Comparison of ENCODE assay signal across 12 cellular contexts in genomic region chr3:14531856-14532395, GRCh38. TPM values are rescaled to one million over a fixed set of nuclear protein-coding genes. Genes with fewer than 3 reads are reported as not detected.
"Had no signal": no experiment of that assay in that cellular context is flagged by ENCODE, and none has a peak within 500 bp of the region (broad histone marks: within the 10 kb centered on the region; RNA-seq: fewer than 3 reads in every experiment).

No MANE protein-coding gene starts in this region.

- H3K9me3 ChIP-seq: pancreas, transverse colon had no signal

- H3K4me1 ChIP-seq: pancreas had no signal

- H3K27me3 ChIP-seq: pancreas, transverse colon had no signal

- H3K4me1 Mint-ChIP-seq: activated CD4-positive, alpha-beta T cell treated with anti-CD3 and anti-CD28 coated beads, Interleukin-2, amount 10 ng/mL, durations not matched to agents 24 days and 14 days; stimulated activated naive B cell treated with anti-CD40 and anti-IgM and Interleukin-4, amounts not matched to agents 10 μg/mL and 1 μg/mL and 100 μg/mL, for 72 hours had no signal

- FAIRE-seq: colon, pancreas, TTC549 had no signal

- H3K36me3 ChIP-seq: pancreas, transverse colon had no signal

- H3K27ac ChIP-seq: pancreas, transverse colon had no signal

- H3K9me3 Mint-ChIP-seq: activated CD4-positive, alpha-beta T cell treated with anti-CD3 and anti-CD28 coated beads, Interleukin-2, amount 10 ng/mL, durations not matched to agents 24 days and 14 days; activated T-helper 1 cell treated with anti-CD3 and anti-CD28 coated beads, Interleukin-12 subunit alpha, Interleukin-12 subunit beta, Interleukin-2, Interleukin-4 antibody, amounts not matched to agents 30 ng/mL and 10 ng/mL and 1 ng/mL, durations not matched to agents 14 hours and 24 hours and 36 hours had no signal

- H3K27ac Mint-ChIP-seq: activated CD4-positive, alpha-beta T cell treated with anti-CD3 and anti-CD28 coated beads, Interleukin-2, amount 10 ng/mL, durations not matched to agents 24 days and 14 days; activated T-helper 1 cell treated with anti-CD3 and anti-CD28 coated beads, Interleukin-12 subunit alpha, Interleukin-12 subunit beta, Interleukin-2, Interleukin-4 antibody, amounts not matched to agents 30 ng/mL and 10 ng/mL and 1 ng/mL, durations not matched to agents 14 hours and 24 hours and 36 hours; stimulated activated naive B cell treated with anti-CD40 and anti-IgM and Interleukin-4, amounts not matched to agents 10 μg/mL and 1 μg/mL and 100 μg/mL, for 72 hours had no signal

- H3K4me3 ChIP-seq: pancreas, transverse colon had no signal

- H3K36me3 Mint-ChIP-seq: stimulated activated naive B cell treated with anti-CD40 and anti-IgM and Interleukin-4, amounts not matched to agents 10 μg/mL and 1 μg/mL and 100 μg/mL, for 72 hours had no signal

- H3K4me3 Mint-ChIP-seq: activated CD4-positive, alpha-beta T cell treated with anti-CD3 and anti-CD28 coated beads, Interleukin-2, amount 10 ng/mL, durations not matched to agents 24 days and 14 days; activated T-helper 1 cell treated with anti-CD3 and anti-CD28 coated beads, Interleukin-12 subunit alpha, Interleukin-12 subunit beta, Interleukin-2, Interleukin-4 antibody, amounts not matched to agents 30 ng/mL and 10 ng/mL and 1 ng/mL, durations not matched to agents 14 hours and 24 hours and 36 hours; stimulated activated naive B cell treated with anti-CD40 and anti-IgM and Interleukin-4, amounts not matched to agents 10 μg/mL and 1 μg/mL and 100 μg/mL, for 72 hours had no signal

- DNase-seq: activated CD4-positive, alpha-beta T cell treated with anti-CD3 and anti-CD28 coated beads, Interleukin-2, amount 10 ng/mL, durations not matched to agents 24 days and 14 days; activated CD4-positive, CD25-positive, alpha-beta regulatory T cell; activated naive CD4-positive, alpha-beta T cell treated with Interleukin-2 at 50 U/mL for 16 hours; hippocampal formation; stimulated activated CD4-positive, alpha-beta T cell treated with anti-CD3 and anti-CD28 coated beads, Interleukin-2, amount 100 ng/mL, for 48 hours; stimulated activated naive B cell treated with anti-CD40 and anti-IgM and Interleukin-4, amounts not matched to agents 10 μg/mL and 1 μg/mL and 100 μg/mL, for 72 hours; T-helper 2 cell had no signal

- ATAC-seq: stimulated activated naive B cell treated with anti-CD40 and anti-IgM and Interleukin-4, amounts not matched to agents 10 μg/mL and 1 μg/mL and 100 μg/mL, for 72 hours had no signal

RNA-seq across cellular contexts. Expression of gene GRIP2, which starts 8.2 kb away (rescaled TPM):
- total RNA-seq: activated CD4-positive, alpha-beta T cell treated with anti-CD3 and anti-CD28 coated beads, Interleukin-2, amount 10 ng/mL, durations not matched to agents 24 days and 14 days; activated T-helper 1 cell treated with anti-CD3 and anti-CD28 coated beads, Interleukin-12 subunit alpha, Interleukin-12 subunit beta, Interleukin-2, Interleukin-4 antibody, amounts not matched to agents 30 ng/mL and 10 ng/mL and 1 ng/mL, durations not matched to agents 14 hours and 24 hours and 36 hours had no signal
